ENCODE assay signal across 19 cellular contexts in the genomic region with DNA sequence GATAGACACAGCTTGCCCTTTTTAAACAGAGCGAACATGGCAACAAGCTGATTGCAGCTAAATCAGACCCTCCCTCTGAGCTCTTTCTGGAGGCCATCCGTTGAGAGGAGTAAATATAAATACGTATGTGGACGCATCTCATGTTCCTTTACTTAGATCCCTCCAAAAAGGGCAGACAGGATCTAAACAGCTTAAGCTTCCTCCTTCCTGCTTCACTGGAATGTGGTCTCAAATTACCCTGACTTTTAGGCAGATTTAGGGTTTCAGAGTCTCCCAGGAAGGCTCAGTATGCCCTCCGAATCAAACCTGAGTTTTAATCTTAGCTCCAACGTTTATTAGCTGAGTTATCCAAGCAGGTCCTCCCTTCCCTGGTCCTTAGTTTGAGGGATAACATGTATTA.
"Had no signal": no experiment of that assay in that cellular context is flagged by ENCODE, and none has a peak within 500 bp of the region (broad histone marks: within the 10 kb centered on the region; RNA-seq: fewer than 3 reads in every experiment).

No MANE protein-coding gene starts in this region.

- H3K27me3 ChIP-seq: foreskin keratinocyte, ovary, upper lobe of left lung had no signal

- H3K4me3 ChIP-seq: ovary, thoracic aorta, upper lobe of left lung had no signal

- H3K4me3 Mint-ChIP-seq: activated B cell treated with CpG ODN at 0.5 μM for 24 hours; activated CD4-positive, alpha-beta memory T cell treated with anti-CD3 and anti-CD28 coated beads for 36 hours; activated naive CD8-positive, alpha-beta T cell treated with anti-CD3 and anti-CD28 coated beads for 36 hours; memory B cell had no signal

- H3K27ac Mint-ChIP-seq: activated B cell treated with CpG ODN at 0.5 μM for 24 hours; activated CD4-positive, alpha-beta memory T cell treated with anti-CD3 and anti-CD28 coated beads for 36 hours; activated naive CD8-positive, alpha-beta T cell treated with anti-CD3 and anti-CD28 coated beads for 36 hours; memory B cell had no signal

- H3K27me3 Mint-ChIP-seq: activated B cell treated with CpG ODN at 0.5 μM for 24 hours; activated CD4-positive, alpha-beta memory T cell treated with anti-CD3 and anti-CD28 coated beads for 36 hours; activated naive CD8-positive, alpha-beta T cell treated with anti-CD3 and anti-CD28 coated beads for 36 hours; memory B cell had no signal

- H3K27ac ChIP-seq: foreskin keratinocyte, ovary, thoracic aorta, upper lobe of left lung had no signal

- H3K4me1 Mint-ChIP-seq: activated B cell treated with CpG ODN at 0.5 μM for 24 hours; activated naive CD8-positive, alpha-beta T cell treated with anti-CD3 and anti-CD28 coated beads for 36 hours had no signal

- ATAC-seq: foreskin keratinocyte, left cardiac atrium had no signal

- DNase-seq: activated B cell treated with CpG ODN at 0.5 μM for 24 hours; activated CD4-positive, alpha-beta memory T cell treated with anti-CD3 and anti-CD28 coated beads for 36 hours; activated CD4-positive, alpha-beta T cell treated with anti-CD3 and anti-CD28 coated beads for 4 hours; activated naive CD4-positive, alpha-beta T cell treated with Interleukin-2 at 50 U/mL for 16 hours; activated naive CD8-positive, alpha-beta T cell treated with anti-CD3 and anti-CD28 coated beads for 36 hours; activated T-cell treated with anti-CD3 and anti-CD28 coated beads, Interleukin-2, amount 50 U/mL, for 48 hours; central memory CD4-positive, alpha-beta T cell; dermis blood vessel endothelial cell; effector CD8-positive, alpha-beta T cell; foreskin keratinocyte; left cardiac atrium; ovary; stimulated activated CD4-positive, alpha-beta T cell treated with anti-CD3 and anti-CD28 coated beads, Interleukin-4, amount 100 ng/mL, for 1 hour; stimulated activated naive CD4-positive, alpha-beta T cell; T-helper 1 cell; T-helper 9 cell; upper lobe of left lung had no signal

- H3K36me3 ChIP-seq: ovary, thoracic aorta, upper lobe of left lung had no signal

- H3K9me3 ChIP-seq: ovary had no signal

- H3K4me1 ChIP-seq: foreskin keratinocyte, upper lobe of left lung had no signal

- H3K36me3 Mint-ChIP-seq: activated CD4-positive, alpha-beta memory T cell treated with anti-CD3 and anti-CD28 coated beads for 36 hours; activated naive CD8-positive, alpha-beta T cell treated with anti-CD3 and anti-CD28 coated beads for 36 hours; memory B cell had no signal
